Comparison of ENCODE assay signal across 1 cellular context in genomic region chr7:137935849-137936508, GRCh38.
TF ChIP-seq lines count a peak whose summit lies in the region.

No MANE protein-coding gene starts in this region.

TF ChIP-seq in K562, 482 proteins besides CTCF, POLR2A, EP300 and RAD21 (continued from another document):
- no peak for TF ChIP-seq HOMEZ (CRISPR knock-in tag; IDR thresholded peaks at IDR 0.05)
- TF ChIP-seq SP2 (IDR thresholded peaks at IDR 0.05; ENCODE audit: extremely low read depth, low read depth, low read length, poor library complexity, severe bottlenecking): no peak
- no peak for TF ChIP-seq CBX3 (IDR thresholded peaks at IDR 0.05; ENCODE audit: borderline replicate concordance in 1 of 2, low read length in 2 of 2)
- TF ChIP-seq HIVEP1 (CRISPR knock-in tag; IDR thresholded peaks at IDR 0.05): no peak
- no peak for TF ChIP-seq SLC30A9 (CRISPR knock-in tag; IDR thresholded peaks at IDR 0.05)
- no peak for TF ChIP-seq GTF2A2 (tag; IDR thresholded peaks at IDR 0.05)
- no peak for TF ChIP-seq RBM34 (IDR thresholded peaks at IDR 0.05; ENCODE audit: borderline replicate concordance, insufficient read depth, low read length)
- no peak for TF ChIP-seq UBTF (IDR thresholded peaks at IDR 0.05; ENCODE audit: borderline replicate concordance in 1 of 2, low read depth in 2 of 2, low read length in 2 of 2)
- no peak for TF ChIP-seq FOXP1 (CRISPR knock-in tag; IDR thresholded peaks at IDR 0.05)
- TF ChIP-seq E4F1 (CRISPR knock-in tag; IDR thresholded peaks at IDR 0.05; ENCODE audit: borderline replicate concordance): no peak
- no peak for TF ChIP-seq ZNF274 (IDR thresholded peaks at IDR 0.05; ENCODE audit: borderline replicate concordance, low read depth, low read length)
- peak; percentile 63 for TF ChIP-seq WHSC1 (IDR thresholded peaks at IDR 0.05; ENCODE audit: low read length)
- TF ChIP-seq PTRF (tag; IDR thresholded peaks at IDR 0.05): no peak
- no peak for TF ChIP-seq GABPB2 (CRISPR knock-in tag; conservative IDR thresholded peaks at IDR 0.05)
- 0 out of 2 replicates have a peak, but pooled peaks have one; percentile 61 for TF ChIP-seq KAT7 (CRISPR knock-in tag; IDR thresholded peaks at IDR 0.05; ENCODE audit: borderline replicate concordance)
- no peak for TF ChIP-seq MTA1 (IDR thresholded peaks at IDR 0.05; ENCODE audit: borderline replicate concordance)
- TF ChIP-seq CHD2 (IDR thresholded peaks at IDR 0.05; ENCODE audit: low read depth, low read length): no peak
- TF ChIP-seq PHB (CRISPR knock-in tag; IDR thresholded peaks at IDR 0.05): no peak
- no peak for TF ChIP-seq NUFIP1 (IDR thresholded peaks at IDR 0.05; ENCODE audit: partially characterized antibody)
- no peak for TF ChIP-seq ARNT (IDR thresholded peaks at IDR 0.05)
- TF ChIP-seq HMG20B (CRISPR knock-in tag; IDR thresholded peaks at IDR 0.05): no peak
- no peak for TF ChIP-seq GTF3C2 (IDR thresholded peaks at IDR 0.05; ENCODE audit: borderline replicate concordance, extremely low read depth, insufficient read length)
- no peak for TF ChIP-seq TAF1 (IDR thresholded peaks at IDR 0.05; ENCODE audit: control insufficient read depth, extremely low read depth, insufficient read depth, low read length, severe bottlenecking)
- TF ChIP-seq ZNF41 (CRISPR knock-in tag; conservative IDR thresholded peaks at IDR 0.05): no peak
- TF ChIP-seq MEIS2 (IDR thresholded peaks at IDR 0.05; ENCODE audit: partially characterized antibody): no peak
- TF ChIP-seq IRF2 (CRISPR knock-in tag; IDR thresholded peaks at IDR 0.05): no peak
- TF ChIP-seq HNRNPLL (IDR thresholded peaks at IDR 0.05; ENCODE audit: low read depth, low read length, poor library complexity, severe bottlenecking): no peak
- TF ChIP-seq MCM3 (IDR thresholded peaks at IDR 0.05): no peak
- TF ChIP-seq PHB2 (IDR thresholded peaks at IDR 0.05; ENCODE audit: low read depth): no peak
- no peak for TF ChIP-seq HNRNPH1 (optimal IDR thresholded peaks at IDR 0.05; ENCODE audit: low read depth, low read length)
- TF ChIP-seq RREB1 (CRISPR knock-in tag; IDR thresholded peaks at IDR 0.05): no peak
- TF ChIP-seq STAG1 (CRISPR knock-in tag; IDR thresholded peaks at IDR 0.05; ENCODE audit: borderline replicate concordance): no peak
- TF ChIP-seq NFATC3 (IDR thresholded peaks at IDR 0.05): no peak
- no peak for TF ChIP-seq ZNF12 (CRISPR knock-in tag; IDR thresholded peaks at IDR 0.05)
- TF ChIP-seq SRSF7 (optimal IDR thresholded peaks at IDR 0.05; ENCODE audit: low read depth, low read length): no peak
- no peak for TF ChIP-seq SNRNP70 (optimal IDR thresholded peaks at IDR 0.05; ENCODE audit: low read depth, low read length)
- TF ChIP-seq PHF20 (IDR thresholded peaks at IDR 0.05; ENCODE audit: partially characterized antibody): no peak
- no peak for TF ChIP-seq ILK (tag; IDR thresholded peaks at IDR 0.05; ENCODE audit: borderline replicate concordance, low read depth)
- no peak for TF ChIP-seq TCF15 (CRISPR knock-in tag; IDR thresholded peaks at IDR 0.05)
- peak; percentile 38; the same call in 1 of the 2 replicates for TF ChIP-seq GTF2E2 (tag; IDR thresholded peaks at IDR 0.05)
- TF ChIP-seq SIN3A (IDR thresholded peaks at IDR 0.05; ENCODE audit: borderline replicate concordance in 2 of 2, control insufficient read depth in 1 of 2, low read depth in 2 of 2, low read length in 2 of 2): no peak
- no peak for TF ChIP-seq TAF15 (IDR thresholded peaks at IDR 0.05; ENCODE audit: low read depth, low read length)
- TF ChIP-seq ZNF707 (CRISPR knock-in tag; conservative IDR thresholded peaks at IDR 0.05): no peak
- no peak for TF ChIP-seq TBL1XR1 (IDR thresholded peaks at IDR 0.05; ENCODE audit: low read length in 2 of 2)
- no peak for TF ChIP-seq KDM5B (IDR thresholded peaks at IDR 0.05; ENCODE audit: insufficient replicate concordance, low read depth, low read length)
- TF ChIP-seq L3MBTL2 (IDR thresholded peaks at IDR 0.05): no peak
- TF ChIP-seq STAT5B (CRISPR knock-in tag; IDR thresholded peaks at IDR 0.05): no peak
- no peak for TF ChIP-seq CSDE1 (IDR thresholded peaks at IDR 0.05)
- TF ChIP-seq ZNF79 (CRISPR knock-in tag; IDR thresholded peaks at IDR 0.05; ENCODE audit: low read depth): no peak
- TF ChIP-seq ZFP1 (CRISPR knock-in tag; IDR thresholded peaks at IDR 0.05): no peak
- TF ChIP-seq ERF (CRISPR knock-in tag; IDR thresholded peaks at IDR 0.05): no peak
- TF ChIP-seq TCF7 (IDR thresholded peaks at IDR 0.05; ENCODE audit: borderline replicate concordance): no peak
- TF ChIP-seq ZNF384 (IDR thresholded peaks at IDR 0.05; ENCODE audit: low read depth, low read length): no peak
- no peak for TF ChIP-seq ARID3A (IDR thresholded peaks at IDR 0.05; ENCODE audit: borderline replicate concordance, low read depth, low read length)
